ENCODE assay signal across 8 cellular contexts in genomic region chr3:71066356-71066755, GRCh38.
A peak's percentile ranks its signal among the peaks of the same experiment; 100 is the strongest.
DNase-seq lines count a peak whose midpoint lies in the region; ATAC-seq and TF ChIP-seq lines count a peak whose summit lies in the region.

No MANE protein-coding gene starts in this region.

- H3K4me3 ChIP-seq in left ventricle myocardium inferior (peak overlapping the region; percentile 77), stomach (peak overlapping the region in 3 of 4 donors; percentile 4 to 66 (median 60))

- peak; percentile 51 for DNase-seq in activated CD4-positive, alpha-beta T cell treated with anti-CD3 and anti-CD28 coated beads for 36 hours
- DNase-seq in activated CD4-positive, alpha-beta T cell treated with anti-CD3 and anti-CD28 coated beads, Interleukin-2, amount 50 U/mL, for 4 hours: no peak
- no peak for DNase-seq in T-helper 2 cell treated with Interferon-gamma antibody and Interleukin-4, amounts not matched to agents 5 μg/mL and 100 μg/mL, for 36 hours (ENCODE audit: low spot score)
- DNase-seq in left ventricle myocardium inferior: no peak
- DNase-seq in stomach: peak; percentile 73
- no peak for DNase-seq in SW480 (ENCODE audit: low spot score)
- DNase-seq in D341Med (ENCODE audit: low spot score): no peak

- peak overlapping the region; percentile 96 for H3K27ac ChIP-seq in left ventricle myocardium inferior (replicated peaks)
- H3K27ac ChIP-seq in stomach: peak overlapping the region; percentile 72 to 99 (median 95)

- no peaks in the 10 kb centered on the region for H3K9me3 ChIP-seq in left ventricle myocardium inferior (replicated peaks)
- no peaks in the 10 kb centered on the region for H3K9me3 ChIP-seq in stomach

- H3K36me3 Mint-ChIP-seq in activated CD4-positive, alpha-beta T cell treated with anti-CD3 and anti-CD28 coated beads for 36 hours (ENCODE audit: low read depth): peaks cover 14% of the 10 kb centered on the region
- peaks cover 4% of the 10 kb centered on the region for H3K36me3 Mint-ChIP-seq in T-helper 2 cell treated with Interferon-gamma antibody and Interleukin-4, amounts not matched to agents 5 μg/mL and 100 μg/mL, for 36 hours (ENCODE audit: low read depth)

- H3K4me3 Mint-ChIP-seq in activated CD4-positive, alpha-beta T cell treated with anti-CD3 and anti-CD28 coated beads for 36 hours: no peak overlapping the region
- H3K4me3 Mint-ChIP-seq in T-helper 2 cell treated with Interferon-gamma antibody and Interleukin-4, amounts not matched to agents 5 μg/mL and 100 μg/mL, for 36 hours: peak overlapping the region; percentile 89

- no peaks in the 10 kb centered on the region for H3K27me3 Mint-ChIP-seq in activated CD4-positive, alpha-beta T cell treated with anti-CD3 and anti-CD28 coated beads for 36 hours
- H3K27me3 Mint-ChIP-seq in T-helper 2 cell treated with Interferon-gamma antibody and Interleukin-4, amounts not matched to agents 5 μg/mL and 100 μg/mL, for 36 hours (ENCODE audit: low read depth): no peaks in the 10 kb centered on the region

- H3K4me1 ChIP-seq in left ventricle myocardium inferior: peaks cover 84% of the 10 kb centered on the region
- H3K4me1 ChIP-seq in stomach: peaks cover 32 to 82% (median 58%) of the 10 kb centered on the region in 4 donors

- POLR2A ChIA-PET in activated CD4-positive, alpha-beta T cell treated with anti-CD3 and anti-CD28 coated beads for 36 hours (lab: Charles Lee): no interaction called here

- CTCF ChIA-PET in activated CD4-positive, alpha-beta T cell treated with anti-CD3 and anti-CD28 coated beads for 36 hours (lab: Charles Lee): no interaction called here

- intact Hi-C loops in activated CD4-positive, alpha-beta T cell treated with anti-CD3 and anti-CD28 coated beads for 36 hours (cut with DNase I, micrococcal nuclease): loop anchor here (2.0 to 10.0 kb wide), 5 partner anchors 296 to 1982 kb away; partner anchors contain the start of genes ARL6IP5 (in 1 of the 2) and UBA3 (in 1 of the 2)
- intact Hi-C loops in left ventricle myocardium inferior (cut with micrococcal nuclease) (loop anchor here (5.0 to 10.0 kb wide), 2 partner anchors 58 to 59 kb away; no protein-coding TSS in a partner anchor), stomach (cut with DNase I; ENCODE audit: low total_unique reads) (no loop called here)

- H3K36me3 ChIP-seq in left ventricle myocardium inferior (no peaks in the 10 kb centered on the region), stomach (no peaks in the 10 kb centered on the region)

- 5 to 13% (median 9%) methylated on average over 6 of the region's 6 CpGs for WGBS in stomach, 5 donors

- peaks cover 64% of the 10 kb centered on the region for H3K4me1 Mint-ChIP-seq in activated CD4-positive, alpha-beta T cell treated with anti-CD3 and anti-CD28 coated beads for 36 hours
- H3K4me1 Mint-ChIP-seq in T-helper 2 cell treated with Interferon-gamma antibody and Interleukin-4, amounts not matched to agents 5 μg/mL and 100 μg/mL, for 36 hours (ENCODE audit: low read depth): peaks cover 54% of the 10 kb centered on the region

- peak; percentile 21 for ATAC-seq in activated CD4-positive, alpha-beta T cell treated with anti-CD3 and anti-CD28 coated beads for 36 hours
- no peak for ATAC-seq in HG02973 (IDR thresholded peaks at IDR 0.05; ENCODE audit: unreplicated experiment)

- H3K27me3 ChIP-seq in left ventricle myocardium inferior (ENCODE audit: low read depth): no peaks in the 10 kb centered on the region
- H3K27me3 ChIP-seq in stomach: no peaks in the 10 kb centered on the region

- H3K27ac Mint-ChIP-seq in activated CD4-positive, alpha-beta T cell treated with anti-CD3 and anti-CD28 coated beads for 36 hours: peak overlapping the region; percentile 96
- H3K27ac Mint-ChIP-seq in T-helper 2 cell treated with Interferon-gamma antibody and Interleukin-4, amounts not matched to agents 5 μg/mL and 100 μg/mL, for 36 hours: peak overlapping the region; percentile 95

- TF ChIP-seq CTCF in left ventricle myocardium inferior (IDR thresholded peaks at IDR 0.05; ENCODE audit: borderline replicate concordance) (no peak), stomach (IDR thresholded peaks at IDR 0.05) (no peak)

- H3K9me3 Mint-ChIP-seq in activated CD4-positive, alpha-beta T cell treated with anti-CD3 and anti-CD28 coated beads for 36 hours (ENCODE audit: low read depth): no peaks in the 10 kb centered on the region
- no peaks in the 10 kb centered on the region for H3K9me3 Mint-ChIP-seq in T-helper 2 cell treated with Interferon-gamma antibody and Interleukin-4, amounts not matched to agents 5 μg/mL and 100 μg/mL, for 36 hours

- TF ChIP-seq EP300 in stomach (IDR thresholded peaks at IDR 0.05): no peak

- no peak for TF ChIP-seq POLR2A in stomach (IDR thresholded peaks at IDR 0.05)

Comparison
In these comparisons a context has a peak if more than half of its experiments do, and no peak if none do; other contexts are left out.
1. DNase-seq: peak in activated CD4-positive, alpha-beta T cell treated with anti-CD3 and anti-CD28 coated beads for 36 hours (single experiment) and stomach (single experiment); none in activated CD4-positive, alpha-beta T cell treated with anti-CD3 and anti-CD28 coated beads, Interleukin-2, amount 50 U/mL, for 4 hours (0 of 2), T-helper 2 cell treated with Interferon-gamma antibody and Interleukin-4, amounts not matched to agents 5 μg/mL and 100 μg/mL, for 36 hours (single experiment), left ventricle myocardium inferior (single experiment), SW480 (single experiment) and D341Med (single experiment).